In the genomic region with DNA sequence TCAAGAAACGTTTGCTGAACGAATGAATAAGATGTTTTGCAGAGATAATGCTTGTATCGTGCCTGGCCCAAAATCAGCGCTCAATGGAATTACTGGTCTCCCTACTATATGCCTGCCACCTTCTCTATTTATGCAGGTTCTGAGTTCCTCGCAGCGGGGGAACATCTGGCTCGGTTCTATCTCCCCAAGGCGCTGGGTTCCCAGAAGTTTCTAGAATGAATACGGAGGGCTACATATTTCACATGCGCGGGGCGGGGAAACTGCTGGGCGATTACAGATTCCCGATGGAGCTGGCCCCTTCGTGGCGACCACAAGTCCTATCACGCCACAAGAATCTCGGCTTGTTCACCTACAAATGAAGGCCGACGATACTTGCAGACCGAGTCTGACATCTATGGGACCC, we compare ENCODE assay signal across 1 cellular context.
TF ChIP-seq lines count a peak whose summit lies in the region.

No MANE protein-coding gene starts in this region.

TF ChIP-seq in H1, 55 proteins besides CTCF, POLR2A, EP300 and RAD21:
- TF ChIP-seq CBX8 (IDR thresholded peaks at IDR 0.05; ENCODE audit: borderline replicate concordance, low read depth, low read length): no peak
- TF ChIP-seq KDM4A (IDR thresholded peaks at IDR 0.05; ENCODE audit: low read depth, low read length, severe bottlenecking): peak; percentile 91
